Comparison of ENCODE assay signal across 1 cellular context in genomic region chr10:101066146-101066889, GRCh38.
A peak's percentile ranks its signal among the peaks of the same experiment; 100 is the strongest.
TF ChIP-seq lines count a peak whose summit lies in the region.

No MANE protein-coding gene starts in this region.

TF ChIP-seq in GM23338, 12 proteins besides CTCF, POLR2A, EP300 and RAD21:
- TF ChIP-seq REST (IDR thresholded peaks at IDR 0.05; ENCODE audit: unreplicated experiment): no peak
- TF ChIP-seq NANOG (IDR thresholded peaks at IDR 0.05; ENCODE audit: borderline replicate concordance): no peak
- TF ChIP-seq, protein P1, sequence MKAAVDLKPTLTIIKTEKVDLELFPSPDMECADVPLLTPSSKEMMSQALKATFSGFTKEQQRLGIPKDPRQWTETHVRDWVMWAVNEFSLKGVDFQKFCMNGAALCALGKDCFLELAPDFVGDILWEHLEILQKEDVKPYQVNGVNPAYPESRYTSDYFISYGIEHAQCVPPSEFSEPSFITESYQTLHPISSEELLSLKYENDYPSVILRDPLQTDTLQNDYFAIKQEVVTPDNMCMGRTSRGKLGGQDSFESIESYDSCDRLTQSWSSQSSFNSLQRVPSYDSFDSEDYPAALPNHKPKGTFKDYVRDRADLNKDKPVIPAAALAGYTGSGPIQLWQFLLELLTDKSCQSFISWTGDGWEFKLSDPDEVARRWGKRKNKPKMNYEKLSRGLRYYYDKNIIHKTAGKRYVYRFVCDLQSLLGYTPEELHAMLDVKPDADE (IDR thresholded peaks at IDR 0.05): no peak
- peak; percentile 78 for TF ChIP-seq EZH2 (IDR thresholded peaks at IDR 0.05; ENCODE audit: low read depth, unreplicated experiment)
- no peak for TF ChIP-seq ZNF331 (CRISPR knock-in tag; IDR thresholded peaks at IDR 0.05; ENCODE audit: low read depth)
- peak; percentile 31 for TF ChIP-seq EZH2phosphoT487 (IDR thresholded peaks at IDR 0.05; ENCODE audit: unreplicated experiment)
- no peak for TF ChIP-seq STAT1 (IDR thresholded peaks at IDR 0.05; ENCODE audit: unreplicated experiment)
- no peak for TF ChIP-seq JUNB (IDR thresholded peaks at IDR 0.05; ENCODE audit: unreplicated experiment)
- TF ChIP-seq CREB1 (CRISPR knock-in tag; IDR thresholded peaks at IDR 0.05; ENCODE audit: low read depth): no peak
